Comparison of ENCODE assay signal across 30 cellular contexts in genomic region chr6:99780556-99780885, GRCh38.
"Had no signal": no experiment of that assay in that cellular context is flagged by ENCODE, and none has a peak within 500 bp of the region (broad histone marks: within the 10 kb centered on the region; RNA-seq: fewer than 3 reads in every experiment).

No MANE protein-coding gene starts in this region.

- ATAC-seq: activated CD4-positive, alpha-beta T cell treated with anti-CD3 and anti-CD28 coated beads for 36 hours; activated CD8-positive, alpha-beta T cell treated with anti-CD3 and anti-CD28 coated beads, Interleukin-2, amount 10 ng/mL, durations not matched to agents 7 days and 5 days; activated naive CD4-positive, alpha-beta T cell treated with anti-CD3 and anti-CD28 coated beads, Interleukin-2, amount 50 U/mL, for 72 hours; activated T-cell treated with anti-CD3 and anti-CD28 coated beads, Interleukin-2, amount 50 U/mL, for 72 hours; esophagus mucosa; heart left ventricle; T-helper 17 cell had no signal

- H3K4me1 ChIP-seq: colonic mucosa, heart left ventricle had no signal

- H3K36me3 ChIP-seq: brain microvascular endothelial cell, colonic mucosa, heart left ventricle had no signal

- H3K4me3 ChIP-seq: colonic mucosa, dorsolateral prefrontal cortex, heart left ventricle had no signal

- FAIRE-seq: astrocyte, frontal cortex had no signal

- H3K27me3 ChIP-seq: brain microvascular endothelial cell, colonic mucosa had no signal

- DNase-seq: activated CD4-positive, alpha-beta memory T cell treated with anti-CD3 and anti-CD28 coated beads for 36 hours; activated CD4-positive, alpha-beta T cell treated with anti-CD3 and anti-CD28 coated beads for 36 hours; activated CD4-positive, alpha-beta T cell treated with anti-CD3 and anti-CD28 coated beads, Interleukin-2, amount 10 ng/mL, durations not matched to agents 24 days and 14 days; activated CD4-positive, CD25-positive, alpha-beta regulatory T cell; activated CD4-positive, CD25-positive, alpha-beta regulatory T cell treated with anti-CD3 and anti-CD28 coated beads, Interleukin-2, amount 50 U/mL, for 72 hours; activated CD8-positive, alpha-beta memory T cell treated with anti-CD3 and anti-CD28 coated beads, Interleukin-2, amount 50 U/mL, for 48 hours; activated CD8-positive, alpha-beta T cell treated with anti-CD3 and anti-CD28 coated beads, Interleukin-2, amount 10 ng/mL, durations not matched to agents 7 days and 5 days; activated gamma-delta T cell; activated naive CD4-positive, alpha-beta T cell; activated naive CD4-positive, alpha-beta T cell treated with anti-CD3 and anti-CD28 coated beads, Interleukin-2, amount 10 ng/mL, durations not matched to agents 7 days and 5 days; activated T-cell treated with anti-CD3 and anti-CD28 coated beads for 4 hours; activated T-cell treated with anti-CD3 and anti-CD28 coated beads, Interleukin-2, amount 50 U/mL, for 24 hours; activated T-cell treated with anti-CD3 and anti-CD28 coated beads, Interleukin-2, amount 50 U/mL, for 72 hours; amniotic stem cell; anterior cingulate cortex; brain microvascular endothelial cell; cerebellar nuclear complex; colonic mucosa; dorsolateral prefrontal cortex; effector memory CD4-positive, alpha-beta T cell; endodermal cell; foreskin fibroblast; heart left ventricle; T-helper 1 cell; T-helper 17 cell; T1000 had no signal

- H3K9me3 ChIP-seq: colonic mucosa had no signal

- H3K27ac ChIP-seq: brain microvascular endothelial cell, colonic mucosa, dorsolateral prefrontal cortex, heart left ventricle had no signal
